In genomic region chr9:130707225-130707976, GRCh38 we compare ENCODE assay signal across 8 cellular contexts. TPM values are rescaled to one million over a fixed set of nuclear protein-coding genes. Genes with fewer than 3 reads are reported as not detected.
DNase-seq lines count a peak whose midpoint lies in the region; ATAC-seq and TF ChIP-seq lines count a peak whose summit lies in the region.

No MANE protein-coding gene starts in this region.

- no peak overlapping the region for H3K9ac ChIP-seq in fibroblast of lung (ENCODE audit: insufficient read depth, low read length)

- ATAC-seq in HG02981 (IDR thresholded peaks at IDR 0.05; ENCODE audit: unreplicated experiment): no peak

- DNase-seq in AG10803 (ENCODE audit: low read depth) (peak; percentile 70), HEK293T (ENCODE audit: extremely low spot score) (no peak), OCI-LY7 (ENCODE audit: low spot score) (peak; percentile 76), activated T-cell treated with anti-CD3 and anti-CD28 coated beads for 24 hours (ENCODE audit: low read depth) (peak; percentile 46), fibroblast of lung (ENCODE audit: low read depth in 2 of 2) (peak; percentile 51 to 80), osteocyte (ENCODE audit: extremely low spot score, unreplicated experiment) (no peak), uterus (peak; percentile 52 to 69)

- CTCF ChIA-PET in HEK293T (lab: Yijun Ruan, JAX): interaction anchor here (0.7 to 1.6 kb wide), 9 partner anchors 13 to 405 kb away, joined by 3 to 7 read pairs (median 3); partner anchors contain the start of gene EXOSC2
- CTCF ChIA-PET in OCI-LY7 (lab: Charles Lee; ENCODE audit: unreplicated experiment): no interaction called here

- H3K4me3 ChIP-seq in AG10803 (ENCODE audit: low read length) (no peak overlapping the region), OCI-LY7 (ENCODE audit: low read depth, low read length, poor library complexity, severe bottlenecking) (no peak overlapping the region), fibroblast of lung (replicated peaks in 1 of 4; ENCODE audit: control extremely low read depth in 1 of 4, insufficient read depth in 1 of 4, low read depth in 3 of 4, low read length in 4 of 4) (no peak overlapping the region), uterus (no peak overlapping the region)

- no peak overlapping the region for H3K27ac Mint-ChIP-seq in osteocyte (ENCODE audit: unreplicated experiment)

- no peak overlapping the region for H2AFZ ChIP-seq in OCI-LY7 (ENCODE audit: low read length)
- no peak overlapping the region for H2AFZ ChIP-seq in fibroblast of lung (ENCODE audit: low read length)

- H3K36me3 ChIP-seq in OCI-LY7 (ENCODE audit: insufficient read depth, low read length) (peaks cover 47% of the 10 kb centered on the region), fibroblast of lung (ENCODE audit: control insufficient read depth, insufficient read depth, low read length) (peaks cover 7% of the 10 kb centered on the region), uterus (no peaks in the 10 kb centered on the region)

- H3K27ac ChIP-seq in OCI-LY7 (ENCODE audit: low read depth, low read length, poor library complexity, severe bottlenecking): no peak overlapping the region
- no peak overlapping the region for H3K27ac ChIP-seq in fibroblast of lung (ENCODE audit: insufficient read depth, low read length)
- no peak overlapping the region for H3K27ac ChIP-seq in uterus

- peaks cover 4% of the 10 kb centered on the region for H3K4me1 ChIP-seq in OCI-LY7 (ENCODE audit: insufficient read depth, low read length, poor library complexity, severe bottlenecking)
- H3K4me1 ChIP-seq in fibroblast of lung (ENCODE audit: control insufficient read depth, extremely low read depth, insufficient read depth, low read length): no peaks in the 10 kb centered on the region
- no peaks in the 10 kb centered on the region for H3K4me1 ChIP-seq in uterus

- H4K20me1 ChIP-seq in OCI-LY7 (ENCODE audit: insufficient read depth, low read length): no peaks in the 10 kb centered on the region; the same call in 1 of the 2 replicates
- no peaks in the 10 kb centered on the region for H4K20me1 ChIP-seq in fibroblast of lung (ENCODE audit: control insufficient read depth, extremely low read depth, insufficient read depth, low read length)

- H3K4me3 Mint-ChIP-seq in osteocyte (ENCODE audit: unreplicated experiment): no peak overlapping the region

- H3K27me3 Mint-ChIP-seq in osteocyte (ENCODE audit: unreplicated experiment): no peaks in the 10 kb centered on the region

- peaks cover 1% of the 10 kb centered on the region for H3K4me1 Mint-ChIP-seq in osteocyte (ENCODE audit: unreplicated experiment)

- H3K79me2 ChIP-seq in OCI-LY7 (ENCODE audit: insufficient read depth, low read depth, low read length) (no peaks in the 10 kb centered on the region), fibroblast of lung (ENCODE audit: control insufficient read depth, insufficient read depth, low read length) (no peaks in the 10 kb centered on the region)

- no peaks in the 10 kb centered on the region for H3K9me3 Mint-ChIP-seq in osteocyte (ENCODE audit: unreplicated experiment)

- H3K36me3 Mint-ChIP-seq in osteocyte (ENCODE audit: unreplicated experiment): peaks cover 14% of the 10 kb centered on the region

- POLR2A ChIA-PET in HEK293T (lab: Yijun Ruan, JAX): interaction anchor here (0.9 to 1.7 kb wide), 3 partner anchors 14 to 158 kb away, joined by 3 to 5 read pairs (median 4); partner anchors contain the start of gene EXOSC2
- POLR2A ChIA-PET in OCI-LY7 (lab: Charles Lee): interaction anchor here (1.2 kb wide), 1 partner anchor 8 kb away, joined by 5 read pairs; no protein-coding TSS in a partner anchor

- no peak for TF ChIP-seq POLR2A in uterus (IDR thresholded peaks at IDR 0.05)

- no peaks in the 10 kb centered on the region for H3K9me2 ChIP-seq in OCI-LY7 (ENCODE audit: insufficient read depth, low read length)

- BruUV-seq in OCI-LY7 (replicated peaks; lab: Mats Ljungman, UMichigan): no TSS peak

- intact Hi-C loops in OCI-LY7 (cut with micrococcal nuclease; ENCODE audit: unreplicated experiment) (no loop called here), uterus (cut with DNase I; ENCODE audit: low total_unique reads) (loop anchor here (5.0 kb wide), 1 partner anchor 160 kb away; no protein-coding TSS in a partner anchor)

- peak; percentile 76 for TF ChIP-seq CTCF in AG10803 (conservative IDR thresholded peaks at IDR 0.05; ENCODE audit: low read length)
- peak; percentile 95 for TF ChIP-seq CTCF in OCI-LY7 (conservative IDR thresholded peaks at IDR 0.05; ENCODE audit: low read length)
- TF ChIP-seq CTCF in fibroblast of lung (conservative IDR thresholded peaks at IDR 0.05 in 1 of 2, IDR thresholded peaks at IDR 0.05 in 1 of 2; ENCODE audit: low read depth in 1 of 2, low read length in 2 of 2): peak; percentile 60 to 66
- TF ChIP-seq CTCF in osteocyte (IDR thresholded peaks at IDR 0.05): peak; percentile 81
- TF ChIP-seq CTCF in uterus (IDR thresholded peaks at IDR 0.05): peak; percentile 66 to 74 (median 70)

- no peak overlapping the region for H3K4me2 ChIP-seq in OCI-LY7 (ENCODE audit: low read length)
- no peak overlapping the region for H3K4me2 ChIP-seq in fibroblast of lung (ENCODE audit: extremely low read depth, insufficient read depth, low read length)

- H3K27me3 ChIP-seq in fibroblast of lung (ENCODE audit: control insufficient read depth, insufficient read depth, low read length) (no peaks in the 10 kb centered on the region), uterus (no peaks in the 10 kb centered on the region)

- no peaks in the 10 kb centered on the region for H3K9me3 ChIP-seq in OCI-LY7 (ENCODE audit: low read length)
- no peaks in the 10 kb centered on the region for H3K9me3 ChIP-seq in fibroblast of lung (ENCODE audit: control insufficient read depth, insufficient read depth, low read depth, low read length)
- H3K9me3 ChIP-seq in uterus: no peaks in the 10 kb centered on the region

TF ChIP-seq in HEK293T, 16 proteins besides CTCF, POLR2A, EP300 and RAD21:
- TF ChIP-seq ZNF384 (IDR thresholded peaks at IDR 0.05) (peak; percentile 95), L3MBTL2 (conservative IDR thresholded peaks at IDR 0.05) (no peak), FOXA1 (IDR thresholded peaks at IDR 0.05) (no peak), ARNT (IDR thresholded peaks at IDR 0.05) (no peak)

RNA-seq across cellular contexts. Expression of gene EXOSC2, which starts 13.8 kb away (rescaled TPM):
- total RNA-seq in OCI-LY7 (2014; rRNA removed; shearing (Covaris generic)): 65.0 and 69.0 TPM in 2 replicates
- total RNA-seq in OCI-LY7 (2022) (79.8 and 89.9 TPM in 2 replicates), fibroblast of lung (22.0 and 27.7 TPM in 2 replicates), osteocyte (26.1 and 26.2 TPM in 2 replicates), uterus (10 to 100 TPM in 2 of 4 donors, 1 to 10 TPM in 2; 2.4 to 59.3 (median 25.5) TPM)
- polyA plus RNA-seq in fibroblast of lung: 29.6 and 46.1 TPM in 2 replicates
- 17.8 and 27.5 TPM in 2 replicates for polyA plus RNA-seq in fibroblast of lung (2012)
- 7.6 and 11.6 TPM in 2 replicates for polyA minus RNA-seq in fibroblast of lung (ENCODE audit: low replicate concordance)

RNA-seq across cellular contexts. Expression of gene PRDM12, which starts 43.0 kb away (rescaled TPM):
- 0.06 TPM in 1 of 2 replicates, not detected in the other for total RNA-seq in OCI-LY7 (2014; rRNA removed; shearing (Covaris generic))
- total RNA-seq in OCI-LY7 (2022): not detected in 2 replicates
- not detected in 2 replicates for total RNA-seq in fibroblast of lung
- 0.02 TPM in 1 of 2 replicates, not detected in the other for polyA plus RNA-seq in fibroblast of lung
- polyA plus RNA-seq in fibroblast of lung (2012): 0.05 TPM in 1 of 2 replicates, not detected in the other
- not detected in 2 replicates for polyA minus RNA-seq in fibroblast of lung (ENCODE audit: low replicate concordance)
- total RNA-seq in osteocyte: not detected in 2 replicates
- total RNA-seq in uterus: not detected

Comparison
In these comparisons a context has a peak if more than half of its experiments do, and no peak if none do; other contexts are left out.
1. DNase-seq: peak in AG10803 (single experiment), OCI-LY7 (single experiment), activated T-cell treated with anti-CD3 and anti-CD28 coated beads for 24 hours (single experiment), fibroblast of lung (2 of 2) and uterus (2 of 2); none in HEK293T (single experiment) and osteocyte (single experiment).
2. Peak in every context shown above with its lines, with median percentiles within 50 percentile points of each other: CTCF ChIP-seq.